In genomic region chr6:3848925-3849605, GRCh38 we compare ENCODE assay signal across 8 cellular contexts. TPM values are rescaled to one million over a fixed set of nuclear protein-coding genes. Genes with fewer than 3 reads are reported as not detected.
DNase-seq lines count a peak whose midpoint lies in the region; ATAC-seq and TF ChIP-seq lines count a peak whose summit lies in the region.

TSS of gene FAM50B (plus strand) at chr6:3849373. CDS start at chr6:3849812, 439 bp downstream.

- POLR2A ChIA-PET in CD8-positive, alpha-beta T cell (lab: Charles Lee), result interaction anchor here (1.0 kb wide), 3 partner anchors 84 to 286 kb away, joined by 4 to 8 read pairs (median 6); partner anchors contain the start of gene ECI2
- POLR2A ChIA-PET in RWPE1 (lab: Yijun Ruan, JAX; ENCODE audit: low non-redundant PET), result no interaction called here

- CTCF ChIA-PET in CD8-positive, alpha-beta T cell (lab: Charles Lee), result interaction anchor here (0.6 to 3.4 kb wide), 20 partner anchors 10 to 307 kb away, joined by 3 to 18 read pairs (median 4); a partner anchor contains a TSS
- CTCF ChIA-PET in RWPE1 (lab: Yijun Ruan, JAX), result interaction anchor here (0.6 to 3.1 kb wide), 28 partner anchors 11 to 886 kb away, joined by 3 to 36 read pairs (median 4); no protein-coding TSS in a partner anchor
- CTCF ChIA-PET in activated naive CD4-positive, alpha-beta T cell treated with anti-CD3 and anti-CD28 coated beads for 36 hours (lab: Charles Lee), result interaction anchor here (0.6 to 3.5 kb wide), 30 partner anchors 8 to 307 kb away, joined by 3 to 43 read pairs (median 5); a partner anchor contains a TSS

- WGBS in gastroesophageal sphincter (ENCODE audit: low coverage in 1 of 2), 2 donors, result 53 to 70% methylated on average over 3 to 9 of the region's 49 CpGs

- no peaks in the 10 kb centered on the region for H3K36me3 ChIP-seq in CD8-positive, alpha-beta T cell (ENCODE audit: insufficient read depth, low read length)
- H3K36me3 ChIP-seq in gastroesophageal sphincter, result no peaks in the 10 kb centered on the region

- DNase-seq in CD8-positive, alpha-beta T cell, result peak; percentile 81 to 94 (median 89)
- DNase-seq in HPDE6-E6E7 (ENCODE audit: extremely low spot score) (peak; percentile 70), RWPE1 (ENCODE audit: low spot score) (peak; percentile 85), nucleus accumbens (lab: John Stamatoyannopoulos, UW) (peak; percentile 25 to 96 (median 89)), substantia nigra (lab: John Stamatoyannopoulos, UW) (peak; percentile 43 to 97 (median 89))
- DNase-seq in activated naive CD4-positive, alpha-beta T cell treated with anti-CD3 and anti-CD28 coated beads for 36 hours, result peak; percentile 95

- TF ChIP-seq POLR2A in gastroesophageal sphincter (IDR thresholded peaks at IDR 0.05), result peak; percentile 20 to 34

- peak within 1 kb of the TSS; percentile 56 for H3K27ac ChIP-seq in CD8-positive, alpha-beta T cell (ENCODE audit: low read depth, low read length)
- H3K27ac ChIP-seq in RWPE1 (peak within 1 kb of the TSS; percentile 70), gastroesophageal sphincter (peak within 1 kb of the TSS; percentile 30 to 84 (median 78)), substantia nigra (ENCODE audit: low read depth, low read length, poor library complexity, severe bottlenecking) (peak within 1 kb of the TSS; percentile 76)

- peak within 1 kb of the TSS; percentile 80 for H3K4me3 Mint-ChIP-seq in CD8-positive, alpha-beta T cell
- H3K4me3 Mint-ChIP-seq in activated naive CD4-positive, alpha-beta T cell treated with anti-CD3 and anti-CD28 coated beads for 36 hours, result peak within 1 kb of the TSS; percentile 71

- peak within 1 kb of the TSS; percentile 63 for H3K4me3 ChIP-seq in CD8-positive, alpha-beta T cell (ENCODE audit: low read depth, low read length)
- H3K4me3 ChIP-seq in gastroesophageal sphincter, result peak within 1 kb of the TSS; percentile 31 to 56

- H3K9me3 ChIP-seq in CD8-positive, alpha-beta T cell (ENCODE audit: low read length), result no peaks in the 10 kb centered on the region
- H3K9me3 ChIP-seq in gastroesophageal sphincter, result no peaks in the 10 kb centered on the region

- H3K27me3 Mint-ChIP-seq in CD8-positive, alpha-beta T cell (ENCODE audit: low read depth), result no peaks in the 10 kb centered on the region
- no peaks in the 10 kb centered on the region for H3K27me3 Mint-ChIP-seq in activated naive CD4-positive, alpha-beta T cell treated with anti-CD3 and anti-CD28 coated beads for 36 hours (ENCODE audit: low read depth)

- TF ChIP-seq CTCF in CD8-positive, alpha-beta T cell (IDR thresholded peaks at IDR 0.05), result peak; percentile 75
- peak; percentile 89 for TF ChIP-seq CTCF in RWPE1 (conservative IDR thresholded peaks at IDR 0.05; ENCODE audit: low read depth)
- TF ChIP-seq CTCF in gastroesophageal sphincter (IDR thresholded peaks at IDR 0.05), result peak; percentile 76 to 99 (median 98)

- H3K36me3 Mint-ChIP-seq in CD8-positive, alpha-beta T cell, result no peaks in the 10 kb centered on the region
- peaks cover 2% of the 10 kb centered on the region for H3K36me3 Mint-ChIP-seq in activated naive CD4-positive, alpha-beta T cell treated with anti-CD3 and anti-CD28 coated beads for 36 hours (ENCODE audit: low read depth)

- TF ChIP-seq EP300 in gastroesophageal sphincter (IDR thresholded peaks at IDR 0.05), result no peak

- peak; percentile 95 for ATAC-seq in CD8-positive, alpha-beta T cell
- peak; percentile 84 for ATAC-seq in GM19467 (IDR thresholded peaks at IDR 0.05; ENCODE audit: unreplicated experiment)
- ATAC-seq in gastroesophageal sphincter, result peak; percentile 95

- intact Hi-C loops in CD8-positive, alpha-beta T cell (cut with DNase I, micrococcal nuclease), result loop anchor here (1.0 to 10.0 kb wide), 9 partner anchors 107 to 1153 kb away; partner anchors contain the start of genes ECI2 (in 2 of the 2) and RPP40 (in 1 of the 2)
- intact Hi-C loops in activated naive CD4-positive, alpha-beta T cell treated with anti-CD3 and anti-CD28 coated beads for 36 hours (cut with micrococcal nuclease), result loop anchor here (1.0 to 5.0 kb wide), 9 partner anchors 18 to 307 kb away; partner anchors contain the start of gene ECI2

- H3K27me3 ChIP-seq in CD8-positive, alpha-beta T cell (ENCODE audit: insufficient read depth, low read length), result no peaks in the 10 kb centered on the region
- H3K27me3 ChIP-seq in gastroesophageal sphincter, result no peaks in the 10 kb centered on the region

- H3K9me3 Mint-ChIP-seq in CD8-positive, alpha-beta T cell, result peaks cover 9% of the 10 kb centered on the region
- H3K9me3 Mint-ChIP-seq in activated naive CD4-positive, alpha-beta T cell treated with anti-CD3 and anti-CD28 coated beads for 36 hours, result no peaks in the 10 kb centered on the region

- H3K4me1 ChIP-seq in CD8-positive, alpha-beta T cell (ENCODE audit: insufficient read depth, low read length), result peaks cover 6% of the 10 kb centered on the region
- peaks cover 0 to 32% (median 3%) of the 10 kb centered on the region in 3 donors for H3K4me1 ChIP-seq in gastroesophageal sphincter

- H3K27ac Mint-ChIP-seq in CD8-positive, alpha-beta T cell, result peak within 1 kb of the TSS; percentile 84
- peak within 1 kb of the TSS; percentile 63 for H3K27ac Mint-ChIP-seq in activated naive CD4-positive, alpha-beta T cell treated with anti-CD3 and anti-CD28 coated beads for 36 hours

- H3K4me1 Mint-ChIP-seq in CD8-positive, alpha-beta T cell (ENCODE audit: low read depth), result peaks cover 18% of the 10 kb centered on the region
- H3K4me1 Mint-ChIP-seq in activated naive CD4-positive, alpha-beta T cell treated with anti-CD3 and anti-CD28 coated beads for 36 hours (ENCODE audit: low read depth), result peaks cover 28% of the 10 kb centered on the region

RNA-seq across cellular contexts. Expression of gene FAM50B, which starts in this region (rescaled TPM):
- total RNA-seq in CD8-positive, alpha-beta T cell, result 1 to 10 TPM in 1 of 2 experiments, under 1 TPM in 1; 0.97 to 1.1 TPM
- 1 to 10 TPM; 4.4 to 5.1 TPM for total RNA-seq in activated naive CD4-positive, alpha-beta T cell treated with anti-CD3 and anti-CD28 coated beads for 36 hours
- total RNA-seq in gastroesophageal sphincter, result 10 to 100 TPM; 14.7 to 23.7 (median 18.8) TPM

Comparison
In these comparisons a context has a peak if more than half of its experiments do, and no peak if none do; other contexts are left out.
1. Peak in every context shown above with its lines: DNase-seq, ATAC-seq, H3K4me3 ChIP-seq and H3K27ac ChIP-seq.